ENCODE assay signal across 28 cellular contexts in the genomic region with DNA sequence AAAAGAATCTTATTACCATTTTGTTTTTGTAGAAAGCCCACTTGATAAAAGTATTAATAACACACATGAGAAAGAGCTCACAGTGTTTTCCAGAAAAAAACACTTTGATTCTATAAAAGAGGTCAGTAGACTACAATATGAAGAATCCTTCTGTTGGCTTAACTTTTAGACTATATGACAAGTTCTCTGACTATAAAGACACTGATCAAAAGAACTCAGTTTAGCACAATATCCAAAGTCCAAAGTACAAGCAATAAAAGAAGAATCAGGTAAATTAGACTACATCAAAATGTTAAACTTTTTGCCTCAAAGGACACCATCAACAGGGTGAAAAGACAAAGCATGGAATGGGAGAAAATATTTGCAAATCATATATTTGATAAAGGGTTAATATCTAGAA. TPM values are rescaled to one million over a fixed set of nuclear protein-coding genes. Genes with fewer than 3 reads are reported as not detected.
"Had no signal": no experiment of that assay in that cellular context is flagged by ENCODE, and none has a peak within 500 bp of the region (broad histone marks: within the 10 kb centered on the region; RNA-seq: fewer than 3 reads in every experiment).

No MANE protein-coding gene starts in this region.

- H3K27me3 ChIP-seq: brain microvascular endothelial cell, esophagus squamous epithelium, gastroesophageal sphincter had no signal

- ATAC-seq: activated CD4-positive, CD25-positive, alpha-beta regulatory T cell treated with anti-CD3 and anti-CD28 coated beads, Interleukin-2, amount 50 U/mL, for 24 hours; activated CD8-positive, alpha-beta T cell treated with anti-CD3 and anti-CD28 coated beads for 36 hours; activated T-cell treated with anti-CD3 and anti-CD28 coated beads, Interleukin-2, amount 50 U/mL, for 4 hours; activated T-helper 17 cell treated with anti-CD3 and anti-CD28 coated beads, Interleukin-2, amount 50 U/mL, for 72 hours; gastroesophageal sphincter; T-cell had no signal

- H3K36me3 ChIP-seq: brain microvascular endothelial cell, esophagus squamous epithelium, gastroesophageal sphincter, WERI-Rb-1 had no signal

- FAIRE-seq: astrocyte, bronchial epithelial cell, endometrium, endothelial cell of umbilical vein had no signal

- H3K9me3 ChIP-seq: esophagus squamous epithelium, gastroesophageal sphincter had no signal

- H3K27ac ChIP-seq: brain microvascular endothelial cell, epithelial cell of prostate, esophagus squamous epithelium, gastroesophageal sphincter, WERI-Rb-1 had no signal

- DNase-seq: activated B cell treated with CpG ODN at 0.5 μM for 24 hours; activated CD4-positive, alpha-beta T cell treated with anti-CD3 and anti-CD28 coated beads for 48 hours; activated CD4-positive, alpha-beta T cell treated with anti-CD3 and anti-CD28 coated beads, Interleukin-2, amount 50 U/mL, for 1 hour; activated CD4-positive, alpha-beta T cell treated with anti-CD3 and anti-CD28 coated beads, Interleukin-2, amount 50 U/mL, for 48 hours; activated CD8-positive, alpha-beta T cell treated with anti-CD3 and anti-CD28 coated beads for 36 hours; activated effector memory CD4-positive, alpha-beta T cell treated with Interleukin-2 at 50 U/mL for 16 hours; activated gamma-delta T cell treated with Interleukin-2 at 50 U/mL for 16 hours; activated naive CD4-positive, alpha-beta T cell treated with anti-CD3 and anti-CD28 coated beads, Interleukin-2, amount 50 U/mL, for 16 hours; activated naive CD4-positive, alpha-beta T cell treated with Interleukin-2 at 50 U/mL for 16 hours; activated T-cell treated with anti-CD3 and anti-CD28 coated beads, Interleukin-2, amount 50 U/mL, for 4 hours; amniotic stem cell; anterior cingulate cortex; brain microvascular endothelial cell; effector CD8-positive, alpha-beta T cell; esophagus squamous epithelium; foreskin melanocyte; SW 1271; T-cell; T1000; WERI-Rb-1 had no signal

- H3K4me3 ChIP-seq: esophagus squamous epithelium, gastroesophageal sphincter had no signal

RNA-seq across cellular contexts. Expression of a gene that starts 46.3 kb away (rescaled TPM):
- total RNA-seq: activated B cell treated with CpG ODN at 0.5 μM for 24 hours; activated CD8-positive, alpha-beta T cell treated with anti-CD3 and anti-CD28 coated beads for 36 hours; activated T-cell treated with anti-CD3 and anti-CD28 coated beads, Interleukin-2, amount 50 U/mL, for 4 hours; activated T-helper 17 cell treated with anti-CD3 and anti-CD28 coated beads, Interleukin-2, amount 50 U/mL, for 72 hours had no signal
